ENCODE assay signal across 1 cellular context in the genomic region with DNA sequence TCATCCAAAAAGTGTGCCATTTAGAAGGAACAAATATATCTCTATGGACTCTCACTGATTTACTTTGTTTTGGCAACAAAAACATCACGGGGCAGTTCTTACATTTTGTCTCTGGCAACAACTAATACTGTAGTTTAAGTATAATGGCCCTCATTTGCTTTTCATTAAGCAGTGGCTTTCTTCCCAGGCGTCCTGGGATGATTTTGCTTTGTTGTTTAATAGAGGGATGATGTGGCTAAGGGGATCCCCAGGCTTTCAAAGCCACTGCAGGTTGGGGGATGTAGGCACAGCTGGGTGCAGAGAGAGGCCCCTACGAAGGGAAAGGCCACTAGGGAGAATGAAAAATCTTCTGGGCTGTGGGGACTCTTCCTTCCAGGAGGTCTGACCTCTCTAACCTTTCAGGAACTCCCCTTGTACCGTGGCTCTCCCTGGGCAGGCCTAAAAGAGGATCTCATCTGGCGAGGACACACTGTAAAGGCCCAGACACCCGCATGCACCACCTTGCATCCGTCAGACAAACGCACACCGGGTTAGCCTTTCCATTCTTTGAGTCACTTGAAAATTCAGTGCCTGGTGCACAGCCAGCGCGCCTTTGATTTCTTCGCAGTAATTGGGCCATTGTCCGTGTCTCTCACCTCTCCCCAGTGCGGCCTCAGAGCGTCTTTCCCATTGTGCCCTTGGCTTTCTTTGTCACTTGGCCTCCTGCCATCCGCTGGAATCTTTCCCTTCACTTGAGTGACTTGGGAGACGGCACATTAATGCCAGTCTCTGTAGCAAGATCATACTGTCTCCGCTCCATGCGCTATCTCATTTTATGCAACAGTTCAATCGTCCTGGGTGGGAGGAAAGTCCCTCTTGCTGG.
TF ChIP-seq lines count a peak whose summit lies in the region.

No MANE protein-coding gene starts in this region.

TF ChIP-seq in H1, 55 proteins besides CTCF, POLR2A, EP300 and RAD21:
- TF ChIP-seq GTF2F1 (IDR thresholded peaks at IDR 0.05; ENCODE audit: borderline replicate concordance, low read depth, low read length): no peak
- no peak for TF ChIP-seq CTBP2 (IDR thresholded peaks at IDR 0.05; ENCODE audit: borderline replicate concordance, insufficient read depth, insufficient read length, low read length)
- TF ChIP-seq HDAC2 (IDR thresholded peaks at IDR 0.05; ENCODE audit: borderline replicate concordance in 1 of 2, low read depth in 2 of 2, low read length in 2 of 2): peak in 1 of 2 experiments; percentile 62; a peak in 1 of 4 replicates
- no peak for TF ChIP-seq SP4 (IDR thresholded peaks at IDR 0.05; ENCODE audit: low read length)
- TF ChIP-seq, protein P1, sequence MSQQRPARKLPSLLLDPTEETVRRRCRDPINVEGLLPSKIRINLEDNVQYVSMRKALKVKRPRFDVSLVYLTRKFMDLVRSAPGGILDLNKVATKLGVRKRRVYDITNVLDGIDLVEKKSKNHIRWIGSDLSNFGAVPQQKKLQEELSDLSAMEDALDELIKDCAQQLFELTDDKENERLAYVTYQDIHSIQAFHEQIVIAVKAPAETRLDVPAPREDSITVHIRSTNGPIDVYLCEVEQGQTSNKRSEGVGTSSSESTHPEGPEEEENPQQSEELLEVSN (IDR thresholded peaks at IDR 0.05): no peak
- peak; percentile 97 for TF ChIP-seq NANOG (IDR thresholded peaks at IDR 0.05; ENCODE audit: insufficient read depth, low read depth, low read length, poor library complexity, severe bottlenecking)
- TF ChIP-seq JUND (IDR thresholded peaks at IDR 0.05; ENCODE audit: low read length): no peak
- TF ChIP-seq SUZ12 (IDR thresholded peaks at IDR 0.05; ENCODE audit: low read length): peak; percentile 33; the same call in 1 of the 2 replicates
- TF ChIP-seq BCL11A (IDR thresholded peaks at IDR 0.05; ENCODE audit: low read depth in 2 of 2, low read length in 2 of 2): peak; percentile 7 to 47
- no peak for TF ChIP-seq TEAD4 (IDR thresholded peaks at IDR 0.05; ENCODE audit: low read depth, low read length)
- TF ChIP-seq ASH2L (IDR thresholded peaks at IDR 0.05; ENCODE audit: low read length): peak; percentile 60
- 0 out of 2 replicates have a peak, but pooled peaks have one; percentile 34 for TF ChIP-seq RBBP5 (IDR thresholded peaks at IDR 0.05; ENCODE audit: borderline replicate concordance, low read depth, low read length)
- peak; percentile 53; the same call in 1 of the 2 replicates for TF ChIP-seq SP1 (IDR thresholded peaks at IDR 0.05; ENCODE audit: low read depth, low read length)
- 0 out of 2 replicates have a peak, but pooled peaks have one; percentile 45 for TF ChIP-seq TCF12 (IDR thresholded peaks at IDR 0.05; ENCODE audit: low read depth, low read length)
- TF ChIP-seq, protein P2, sequence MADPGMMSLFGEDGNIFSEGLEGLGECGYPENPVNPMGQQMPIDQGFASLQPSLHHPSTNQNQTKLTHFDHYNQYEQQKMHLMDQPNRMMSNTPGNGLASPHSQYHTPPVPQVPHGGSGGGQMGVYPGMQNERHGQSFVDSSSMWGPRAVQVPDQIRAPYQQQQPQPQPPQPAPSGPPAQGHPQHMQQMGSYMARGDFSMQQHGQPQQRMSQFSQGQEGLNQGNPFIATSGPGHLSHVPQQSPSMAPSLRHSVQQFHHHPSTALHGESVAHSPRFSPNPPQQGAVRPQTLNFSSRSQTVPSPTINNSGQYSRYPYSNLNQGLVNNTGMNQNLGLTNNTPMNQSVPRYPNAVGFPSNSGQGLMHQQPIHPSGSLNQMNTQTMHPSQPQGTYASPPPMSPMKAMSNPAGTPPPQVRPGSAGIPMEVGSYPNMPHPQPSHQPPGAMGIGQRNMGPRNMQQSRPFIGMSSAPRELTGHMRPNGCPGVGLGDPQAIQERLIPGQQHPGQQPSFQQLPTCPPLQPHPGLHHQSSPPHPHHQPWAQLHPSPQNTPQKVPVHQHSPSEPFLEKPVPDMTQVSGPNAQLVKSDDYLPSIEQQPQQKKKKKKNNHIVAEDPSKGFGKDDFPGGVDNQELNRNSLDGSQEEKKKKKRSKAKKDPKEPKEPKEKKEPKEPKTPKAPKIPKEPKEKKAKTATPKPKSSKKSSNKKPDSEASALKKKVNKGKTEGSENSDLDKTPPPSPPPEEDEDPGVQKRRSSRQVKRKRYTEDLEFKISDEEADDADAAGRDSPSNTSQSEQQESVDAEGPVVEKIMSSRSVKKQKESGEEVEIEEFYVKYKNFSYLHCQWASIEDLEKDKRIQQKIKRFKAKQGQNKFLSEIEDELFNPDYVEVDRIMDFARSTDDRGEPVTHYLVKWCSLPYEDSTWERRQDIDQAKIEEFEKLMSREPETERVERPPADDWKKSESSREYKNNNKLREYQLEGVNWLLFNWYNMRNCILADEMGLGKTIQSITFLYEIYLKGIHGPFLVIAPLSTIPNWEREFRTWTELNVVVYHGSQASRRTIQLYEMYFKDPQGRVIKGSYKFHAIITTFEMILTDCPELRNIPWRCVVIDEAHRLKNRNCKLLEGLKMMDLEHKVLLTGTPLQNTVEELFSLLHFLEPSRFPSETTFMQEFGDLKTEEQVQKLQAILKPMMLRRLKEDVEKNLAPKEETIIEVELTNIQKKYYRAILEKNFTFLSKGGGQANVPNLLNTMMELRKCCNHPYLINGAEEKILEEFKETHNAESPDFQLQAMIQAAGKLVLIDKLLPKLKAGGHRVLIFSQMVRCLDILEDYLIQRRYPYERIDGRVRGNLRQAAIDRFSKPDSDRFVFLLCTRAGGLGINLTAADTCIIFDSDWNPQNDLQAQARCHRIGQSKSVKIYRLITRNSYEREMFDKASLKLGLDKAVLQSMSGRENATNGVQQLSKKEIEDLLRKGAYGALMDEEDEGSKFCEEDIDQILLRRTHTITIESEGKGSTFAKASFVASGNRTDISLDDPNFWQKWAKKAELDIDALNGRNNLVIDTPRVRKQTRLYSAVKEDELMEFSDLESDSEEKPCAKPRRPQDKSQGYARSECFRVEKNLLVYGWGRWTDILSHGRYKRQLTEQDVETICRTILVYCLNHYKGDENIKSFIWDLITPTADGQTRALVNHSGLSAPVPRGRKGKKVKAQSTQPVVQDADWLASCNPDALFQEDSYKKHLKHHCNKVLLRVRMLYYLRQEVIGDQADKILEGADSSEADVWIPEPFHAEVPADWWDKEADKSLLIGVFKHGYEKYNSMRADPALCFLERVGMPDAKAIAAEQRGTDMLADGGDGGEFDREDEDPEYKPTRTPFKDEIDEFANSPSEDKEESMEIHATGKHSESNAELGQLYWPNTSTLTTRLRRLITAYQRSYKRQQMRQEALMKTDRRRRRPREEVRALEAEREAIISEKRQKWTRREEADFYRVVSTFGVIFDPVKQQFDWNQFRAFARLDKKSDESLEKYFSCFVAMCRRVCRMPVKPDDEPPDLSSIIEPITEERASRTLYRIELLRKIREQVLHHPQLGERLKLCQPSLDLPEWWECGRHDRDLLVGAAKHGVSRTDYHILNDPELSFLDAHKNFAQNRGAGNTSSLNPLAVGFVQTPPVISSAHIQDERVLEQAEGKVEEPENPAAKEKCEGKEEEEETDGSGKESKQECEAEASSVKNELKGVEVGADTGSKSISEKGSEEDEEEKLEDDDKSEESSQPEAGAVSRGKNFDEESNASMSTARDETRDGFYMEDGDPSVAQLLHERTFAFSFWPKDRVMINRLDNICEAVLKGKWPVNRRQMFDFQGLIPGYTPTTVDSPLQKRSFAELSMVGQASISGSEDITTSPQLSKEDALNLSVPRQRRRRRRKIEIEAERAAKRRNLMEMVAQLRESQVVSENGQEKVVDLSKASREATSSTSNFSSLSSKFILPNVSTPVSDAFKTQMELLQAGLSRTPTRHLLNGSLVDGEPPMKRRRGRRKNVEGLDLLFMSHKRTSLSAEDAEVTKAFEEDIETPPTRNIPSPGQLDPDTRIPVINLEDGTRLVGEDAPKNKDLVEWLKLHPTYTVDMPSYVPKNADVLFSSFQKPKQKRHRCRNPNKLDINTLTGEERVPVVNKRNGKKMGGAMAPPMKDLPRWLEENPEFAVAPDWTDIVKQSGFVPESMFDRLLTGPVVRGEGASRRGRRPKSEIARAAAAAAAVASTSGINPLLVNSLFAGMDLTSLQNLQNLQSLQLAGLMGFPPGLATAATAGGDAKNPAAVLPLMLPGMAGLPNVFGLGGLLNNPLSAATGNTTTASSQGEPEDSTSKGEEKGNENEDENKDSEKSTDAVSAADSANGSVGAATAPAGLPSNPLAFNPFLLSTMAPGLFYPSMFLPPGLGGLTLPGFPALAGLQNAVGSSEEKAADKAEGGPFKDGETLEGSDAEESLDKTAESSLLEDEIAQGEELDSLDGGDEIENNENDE (IDR thresholded peaks at IDR 0.05; ENCODE audit: insufficient replicate concordance, low read length): peak; percentile 17
- TF ChIP-seq SP2 (IDR thresholded peaks at IDR 0.05; ENCODE audit: low read length): no peak
- peak; percentile 27 for TF ChIP-seq KDM4A (IDR thresholded peaks at IDR 0.05; ENCODE audit: low read depth, low read length, severe bottlenecking)
- TF ChIP-seq CHD1 (IDR thresholded peaks at IDR 0.05; ENCODE audit: low read depth, low read length): no peak
